18 cellular contexts compared by ENCODE assay signal in the genomic region with DNA sequence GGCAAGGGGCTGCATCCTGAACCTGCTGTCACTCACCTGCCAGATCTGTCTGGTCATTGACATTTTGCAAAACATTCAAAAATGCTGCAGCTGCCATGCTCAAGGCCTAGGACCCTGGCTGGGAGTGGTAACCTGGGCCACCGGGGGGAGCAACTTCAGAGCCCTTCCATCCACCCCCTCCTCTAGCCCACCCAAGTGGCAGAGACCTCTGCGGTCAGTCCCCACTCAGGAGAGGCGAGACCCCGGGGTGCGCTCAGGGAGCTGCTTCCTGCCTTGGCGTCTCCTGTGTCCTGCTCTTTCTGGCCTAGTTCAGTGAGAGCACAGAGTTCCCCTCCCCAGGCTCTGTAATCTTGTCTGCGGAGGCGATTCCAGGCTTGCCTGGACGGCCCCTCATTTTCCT.
A peak's percentile ranks its signal among the peaks of the same experiment; 100 is the strongest.
DNase-seq lines count a peak whose midpoint lies in the region; ATAC-seq and TF ChIP-seq lines count a peak whose summit lies in the region.
"Had no signal": no experiment of that assay in that cellular context is flagged by ENCODE, and none has a peak within 500 bp of the region (broad histone marks: within the 10 kb centered on the region; RNA-seq: fewer than 3 reads in every experiment).

No MANE protein-coding gene starts in this region.

- no peaks in the 10 kb centered on the region for H3F3A ChIP-seq in OCI-LY1 (ENCODE audit: insufficient read depth, low read length)
- H3F3A ChIP-seq in neural progenitor cell (ENCODE audit: low read depth), result no peaks in the 10 kb centered on the region

- H3K4ac ChIP-seq in H9 (ENCODE audit: low read depth, low read length), result no peak overlapping the region

- H3K4me3 ChIP-seq in OCI-LY1 (ENCODE audit: low read depth, low read length, poor library complexity, severe bottlenecking), result no peak overlapping the region
- H3K4me3 ChIP-seq in neural progenitor cell, result no peak overlapping the region
- H3K4me3 ChIP-seq: psoas muscle, SJCRH30, skin epidermis, suprapubic skin had no signal

- no peak overlapping the region for H3K23ac ChIP-seq in H9 (ENCODE audit: insufficient read length, low read depth, low read length)

- H3K9me2 ChIP-seq in OCI-LY1 (ENCODE audit: low read depth, low read length), result no peaks in the 10 kb centered on the region

- no peak overlapping the region for H2BK15ac ChIP-seq in H9 (ENCODE audit: low read depth, low read length)

- no peak overlapping the region for H3K14ac ChIP-seq in H9 (ENCODE audit: insufficient read depth, low read length)

- no peak overlapping the region for H4K91ac ChIP-seq in H9 (ENCODE audit: insufficient read length, low read depth, low read length)

- H3K79me2 ChIP-seq in H9 (ENCODE audit: insufficient read depth, low read length) (no peaks in the 10 kb centered on the region), OCI-LY1 (ENCODE audit: insufficient read depth, low read length) (no peaks in the 10 kb centered on the region), neural progenitor cell (ENCODE audit: low read depth) (no peaks in the 10 kb centered on the region)

- no peak overlapping the region for H3T11ph ChIP-seq in H9 (ENCODE audit: low read length)

- no peak overlapping the region for H3K56ac ChIP-seq in H9 (ENCODE audit: insufficient read length, low read depth, low read length)

- peaks cover 16 to 17% of the 10 kb centered on the region in 2 experiments for H3K4me1 Mint-ChIP-seq in H9
- H3K4me1 Mint-ChIP-seq in effector memory CD8-positive, alpha-beta T cell (ENCODE audit: low read depth in 2 of 2), result peaks cover 3 to 9% of the 10 kb centered on the region in 2 donors
- peaks cover 12% of the 10 kb centered on the region for H3K4me1 Mint-ChIP-seq in neural progenitor cell

- no peak overlapping the region for H2AK5ac ChIP-seq in H9 (ENCODE audit: insufficient read length, low read length)

- no peaks in the 10 kb centered on the region for H3K4me1 ChIP-seq in H9 (ENCODE audit: insufficient read depth, low read length)
- peaks cover 31% of the 10 kb centered on the region for H3K4me1 ChIP-seq in OCI-LY1 (ENCODE audit: insufficient read depth, low read length, severe bottlenecking)
- H3K4me1 ChIP-seq in neural progenitor cell, result peaks cover 5% of the 10 kb centered on the region
- H3K4me1 ChIP-seq: psoas muscle, suprapubic skin had no signal

- H3K9ac ChIP-seq in H9 (ENCODE audit: extremely low read depth, insufficient read length, low read length) (no peak overlapping the region), OCI-LY1 (ENCODE audit: low read length) (peak overlapping the region; percentile 2; the same call in 1 of the 2 replicates), neural progenitor cell (no peak overlapping the region)

- H2BK5ac ChIP-seq in H9 (ENCODE audit: insufficient read length, low read length), result no peak overlapping the region

- H2AFZ ChIP-seq in H9 (ENCODE audit: low read length) (no peak overlapping the region), OCI-LY1 (ENCODE audit: low read length) (no peak overlapping the region), neural progenitor cell (replicated peaks) (no peak overlapping the region)

- no CpG with 5 or more reads among the region's 9 CpGs for WGBS in H9 (ENCODE audit: extremely low coverage, insufficient read length, low lambda C conversion rate)

- no peak overlapping the region for H4K8ac ChIP-seq in H9 (replicated peaks; ENCODE audit: insufficient read length, low read depth, low read length)

- H3K27ac Mint-ChIP-seq in H9, result peak overlapping the region; percentile 84 to 94 (median 89); a peak in 5 of 7 replicates
- peak overlapping the region; percentile 80 to 81 for H3K27ac Mint-ChIP-seq in effector memory CD8-positive, alpha-beta T cell
- H3K27ac Mint-ChIP-seq in neural progenitor cell, result peak overlapping the region; percentile 52

- H3K27me3 ChIP-seq in H9 (ENCODE audit: insufficient read depth, low read length) (no peaks in the 10 kb centered on the region), OCI-LY1 (ENCODE audit: insufficient read depth, low read length) (no peaks in the 10 kb centered on the region), neural progenitor cell (no peaks in the 10 kb centered on the region)
- H3K27me3 ChIP-seq: brain microvascular endothelial cell, SJCRH30, suprapubic skin had no signal

- H3K18ac ChIP-seq in H9 (ENCODE audit: insufficient read length, low read depth, low read length), result no peak overlapping the region

- H3K9me3 ChIP-seq in H9 (ENCODE audit: control insufficient read depth, low read depth, low read length) (no peaks in the 10 kb centered on the region), OCI-LY1 (ENCODE audit: low read length) (no peaks in the 10 kb centered on the region), neural progenitor cell (ENCODE audit: low read depth) (no peaks in the 10 kb centered on the region)
- H3K9me3 ChIP-seq: psoas muscle, SJCRH30, suprapubic skin had no signal

- H3K79me1 ChIP-seq in H9 (ENCODE audit: insufficient read depth, low read depth, low read length, poor library complexity, severe bottlenecking), result no peaks in the 10 kb centered on the region

- H2BK12ac ChIP-seq in H9 (ENCODE audit: insufficient read length, low read depth, low read length), result no peak overlapping the region

- no peak for TF ChIP-seq CTCF in H9 (conservative IDR thresholded peaks at IDR 0.05)
- TF ChIP-seq CTCF in OCI-LY1 (IDR thresholded peaks at IDR 0.05; ENCODE audit: low read length), result no peak
- TF ChIP-seq CTCF in neural progenitor cell (IDR thresholded peaks at IDR 0.05), result no peak

- H3K36me3 ChIP-seq in OCI-LY1 (ENCODE audit: insufficient read depth, low read length), result peaks cover 81% of the 10 kb centered on the region
- no peaks in the 10 kb centered on the region for H3K36me3 ChIP-seq in neural progenitor cell
- H3K36me3 ChIP-seq: brain microvascular endothelial cell, suprapubic skin had no signal

- no peaks in the 10 kb centered on the region for H3K23me2 ChIP-seq in H9 (ENCODE audit: insufficient read length, low read depth, low read length, poor library complexity, severe bottlenecking)

- no peaks in the 10 kb centered on the region for H3K9me3 Mint-ChIP-seq in H9
- H3K9me3 Mint-ChIP-seq in effector memory CD8-positive, alpha-beta T cell, result no peaks in the 10 kb centered on the region
- H3K9me3 Mint-ChIP-seq in neural progenitor cell, result peaks cover 2% of the 10 kb centered on the region

- no peak overlapping the region for H3K4me3 Mint-ChIP-seq in H9
- H3K4me3 Mint-ChIP-seq in effector memory CD8-positive, alpha-beta T cell, result peak overlapping the region in 1 of 2 donors; percentile 10
- no peak overlapping the region for H3K4me3 Mint-ChIP-seq in neural progenitor cell
- H3K4me3 Mint-ChIP-seq: naive thymus-derived CD4-positive, alpha-beta T cell had no signal

- H3K27ac ChIP-seq in H9 (ENCODE audit: insufficient read length, low read depth, low read length), result no peak overlapping the region
- peak overlapping the region; percentile 75 for H3K27ac ChIP-seq in OCI-LY1 (ENCODE audit: low read depth, low read length, poor library complexity, severe bottlenecking)
- no peak overlapping the region for H3K27ac ChIP-seq in neural progenitor cell
- H3K27ac ChIP-seq: brain microvascular endothelial cell, psoas muscle, SJCRH30, suprapubic skin had no signal

- H3K4me2 ChIP-seq in H9 (ENCODE audit: insufficient read depth, insufficient read length, low read length) (no peak overlapping the region), OCI-LY1 (ENCODE audit: low read length) (peak overlapping the region; percentile 31; the same call in 1 of the 2 replicates), neural progenitor cell (no peak overlapping the region)

- H2BK120ac ChIP-seq in H9 (ENCODE audit: low read depth, low read length, poor library complexity, severe bottlenecking), result no peak overlapping the region

- H4K20me1 ChIP-seq in H9 (ENCODE audit: control insufficient read depth, insufficient read depth, insufficient read length) (no peaks in the 10 kb centered on the region), OCI-LY1 (ENCODE audit: insufficient read depth, low read length) (no peaks in the 10 kb centered on the region), neural progenitor cell (ENCODE audit: low read depth) (no peaks in the 10 kb centered on the region)

- H3K27me3 Mint-ChIP-seq in H9 (ENCODE audit: low read depth), result no peaks in the 10 kb centered on the region
- H3K27me3 Mint-ChIP-seq in effector memory CD8-positive, alpha-beta T cell, result no peaks in the 10 kb centered on the region
- peaks cover 7% of the 10 kb centered on the region for H3K27me3 Mint-ChIP-seq in neural progenitor cell (ENCODE audit: insufficient read depth, low read depth)
- H3K27me3 Mint-ChIP-seq: naive thymus-derived CD4-positive, alpha-beta T cell had no signal

- DNase-seq in H9 (no peak), neural progenitor cell (ENCODE audit: low spot score) (no peak), T-helper 9 cell (no peak), OCI-M2 (lab: John Stamatoyannopoulos, UW; ENCODE audit: unreplicated experiment) (no peak), LoVo (ENCODE audit: low spot score) (no peak)
- DNase-seq in effector memory CD8-positive, alpha-beta T cell, result no peak
- DNase-seq: brain microvascular endothelial cell; GF-D8; head of caudate nucleus; naive thymus-derived CD4-positive, alpha-beta T cell; NCI-H187 treated with DMSO at 0.1 percent for 48 hours; NCI-H446 treated with DMSO at 0.1 percent for 48 hours; stimulated activated CD4-positive, alpha-beta T cell treated with anti-CD3 and anti-CD28 coated beads, Interleukin-4, amount 100 ng/mL, for 24 hours had no signal

- peaks cover 13 to 21% (median 20%) of the 10 kb centered on the region in 3 experiments for H3K36me3 Mint-ChIP-seq in H9 (ENCODE audit: insufficient read depth in 1 of 3, low read depth in 3 of 3)
- H3K36me3 Mint-ChIP-seq in effector memory CD8-positive, alpha-beta T cell (ENCODE audit: insufficient read depth), result peaks cover 16% of the 10 kb centered on the region
- peaks cover 67% of the 10 kb centered on the region for H3K36me3 Mint-ChIP-seq in neural progenitor cell

- no peak overlapping the region for H2BK20ac ChIP-seq in H9 (ENCODE audit: low read depth, low read length, poor library complexity, severe bottlenecking)

- no peak overlapping the region for H4K5ac ChIP-seq in H9 (ENCODE audit: insufficient read length, low read depth, low read length)

- ATAC-seq in effector memory CD8-positive, alpha-beta T cell (replicated peaks), result no peak
- ATAC-seq: naive thymus-derived CD4-positive, alpha-beta T cell; psoas muscle had no signal
